In the genomic region with DNA sequence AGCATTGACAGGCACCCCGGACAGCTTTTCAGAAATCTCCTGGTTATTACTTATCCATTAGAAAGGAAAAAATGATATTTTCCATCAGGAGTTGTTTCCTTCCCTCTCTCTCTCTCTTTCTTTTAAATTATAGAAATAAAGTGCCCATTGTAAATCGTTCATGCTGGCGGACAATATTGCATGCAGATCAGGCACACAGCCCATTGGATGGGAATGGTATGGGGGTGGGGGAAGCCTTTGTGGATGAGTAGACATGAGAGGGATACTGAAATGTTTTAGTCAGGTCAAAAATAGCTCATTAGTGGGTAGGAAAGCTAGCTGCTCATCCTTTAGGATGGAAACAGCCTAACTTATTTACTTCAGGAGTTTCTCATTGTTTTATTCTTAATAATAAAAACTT, we compare ENCODE assay signal across 28 cellular contexts.
"Had no signal": no experiment of that assay in that cellular context is flagged by ENCODE, and none has a peak within 500 bp of the region (broad histone marks: within the 10 kb centered on the region; RNA-seq: fewer than 3 reads in every experiment).

No MANE protein-coding gene starts in this region.

- ATAC-seq: activated CD8-positive, alpha-beta T cell treated with anti-CD3 and anti-CD28 coated beads, Interleukin-2, amount 10 ng/mL, durations not matched to agents 7 days and 5 days; body of pancreas; PC-3 had no signal

- H3K27ac ChIP-seq: adrenal gland, body of pancreas, Peyer's patch, SJSA1 had no signal

- H3K36me3 ChIP-seq: adrenal gland, MG63, Peyer's patch, SJSA1 had no signal

- H3K4me1 ChIP-seq: adrenal gland, body of pancreas, Peyer's patch, SJSA1 had no signal

- H3K9ac ChIP-seq: SK-N-SH had no signal

- H3K9me3 ChIP-seq: adrenal gland, body of pancreas, MG63, Peyer's patch, SJSA1, SK-N-SH had no signal

- H3K4me2 ChIP-seq: SK-N-SH had no signal

- H3K4me3 ChIP-seq: adrenal gland, body of pancreas, MG63, Peyer's patch, SJSA1 had no signal

- DNase-seq: activated CD4-positive, alpha-beta T cell treated with anti-CD3 and anti-CD28 coated beads, Interleukin-2, amount 10 ng/mL, durations not matched to agents 7 days and 5 days; activated CD4-positive, alpha-beta T cell treated with anti-CD3 and anti-CD28 coated beads, Interleukin-2, amount 50 U/mL, for 48 hours; activated CD8-positive, alpha-beta T cell treated with anti-CD3 and anti-CD28 coated beads, Interleukin-2, amount 10 ng/mL, durations not matched to agents 7 days and 5 days; activated gamma-delta T cell; activated naive CD4-positive, alpha-beta T cell treated with Interleukin-2 at 50 U/mL for 16 hours; activated naive CD8-positive, alpha-beta T cell treated with anti-CD3 and anti-CD28 coated beads, Interleukin-2, amount 10 ng/mL, durations not matched to agents 7 days and 5 days; activated T-cell treated with anti-CD3 and anti-CD28 coated beads, Interleukin-2, amount 50 U/mL, for 24 hours; adrenal gland; body of pancreas; Karpas-422; KBM-7; MG63; NCI-H1048; NCI-H1436; NCI-H1694; NCI-H1930; NCI-H2081 treated with DMSO at 0.1 percent for 48 hours; NCI-H226; NCI-H510A; NCI-H526; NCI-H748 treated with DMSO at 0.1 percent for 48 hours; NK-92 treated with Interleukin-12 subunit alpha and Interleukin-12 subunit beta, amount 100 ng/mL, for 24 hours; PC-3; Peyer's patch; RPMI8226; SHP77 treated with DMSO at 0.1 percent for 48 hours; SK-N-SH had no signal

- H3K27me3 ChIP-seq: body of pancreas, MG63, Peyer's patch, SJSA1 had no signal
